Comparison of ENCODE assay signal across 17 cellular contexts in genomic region chr4:118124977-118125376, GRCh38.
"Had no signal": no experiment of that assay in that cellular context is flagged by ENCODE, and none has a peak within 500 bp of the region (broad histone marks: within the 10 kb centered on the region; RNA-seq: fewer than 3 reads in every experiment).

No MANE protein-coding gene starts in this region.

- H3K27ac Mint-ChIP-seq: activated naive CD4-positive, alpha-beta T cell treated with anti-CD3 and anti-CD28 coated beads, Interleukin-2, amount 50 U/mL, for 72 hours; endodermal cell; nephron had no signal

- H3K4me3 Mint-ChIP-seq: endodermal cell, nephron had no signal

- H3K36me3 Mint-ChIP-seq: activated naive CD4-positive, alpha-beta T cell treated with anti-CD3 and anti-CD28 coated beads, Interleukin-2, amount 50 U/mL, for 72 hours had no signal

- H3K9me3 ChIP-seq: colonic mucosa, left lung, pancreas, upper lobe of left lung had no signal

- H3K4me1 Mint-ChIP-seq: nephron had no signal

- H3K4me3 ChIP-seq: colonic mucosa, left lung, pancreas, upper lobe of left lung had no signal

- H3K27me3 ChIP-seq: colonic mucosa, left lung, pancreas, upper lobe of left lung had no signal

- H3K36me3 ChIP-seq: colonic mucosa, left lung, pancreas, upper lobe of left lung had no signal

- DNase-seq: activated gamma-delta T cell treated with Interleukin-2 at 50 U/mL for 16 hours; activated T-cell treated with anti-CD3 and anti-CD28 coated beads, Interleukin-2, amount 50 U/mL, for 1 hour; colonic mucosa; endodermal cell; foreskin melanocyte; left lung; pancreas; right cardiac atrium; stimulated activated CD4-positive, alpha-beta T cell treated with anti-CD3 and anti-CD28 coated beads, Interleukin-4, amount 100 ng/mL, for 24 hours; stimulated activated naive CD4-positive, alpha-beta T cell treated with Interleukin-2 at 50 U/mL for 16 hours; T-helper 9 cell; upper lobe of left lung had no signal

- H3K4me1 ChIP-seq: colonic mucosa, left lung, pancreas, upper lobe of left lung had no signal

- H3K27ac ChIP-seq: colonic mucosa, epithelial cell of prostate, left lung, pancreas, upper lobe of left lung had no signal

- ATAC-seq: activated naive CD4-positive, alpha-beta T cell treated with anti-CD3 and anti-CD28 coated beads, Interleukin-2, amount 50 U/mL, for 72 hours; left lung; pancreas; right cardiac atrium had no signal

- FAIRE-seq: astrocyte, bronchial epithelial cell, pancreas had no signal
